28 cellular contexts compared by ENCODE assay signal in genomic region chr2:226683196-226683595, GRCh38.
DNase-seq lines count a peak whose midpoint lies in the region; ATAC-seq, FAIRE-seq and TF ChIP-seq lines count a peak whose summit lies in the region.
"Had no signal": no experiment of that assay in that cellular context is flagged by ENCODE, and none has a peak within 500 bp of the region (broad histone marks: within the 10 kb centered on the region; RNA-seq: fewer than 3 reads in every experiment).

No MANE protein-coding gene starts in this region.

- H3K36me3 ChIP-seq in ACC112 (ENCODE audit: insufficient read depth, low read length) (no peaks in the 10 kb centered on the region), astrocyte (ENCODE audit: insufficient read depth, low read length) (no peaks in the 10 kb centered on the region)
- H3K36me3 ChIP-seq: BLaER1 treated with 17β-estradiol and CSF1 and Interleukin-3, amounts not matched to agents 10 nM and 100 nM; left lung; upper lobe of right lung had no signal

- TF ChIP-seq CTCF in astrocyte (IDR thresholded peaks at IDR 0.05; ENCODE audit: insufficient read depth, low read depth, low read length), result no peak
- TF ChIP-seq CTCF in foreskin fibroblast (IDR thresholded peaks at IDR 0.05; ENCODE audit: low read depth, low read length), result no peak

- H3K79me2 ChIP-seq in ACC112 (ENCODE audit: control insufficient read depth, insufficient read depth, low read length, unreplicated experiment), result no peaks in the 10 kb centered on the region
- H3K79me2 ChIP-seq in astrocyte (ENCODE audit: insufficient read depth, low read length), result no peaks in the 10 kb centered on the region

- H3K4me1 ChIP-seq in ACC112 (ENCODE audit: control insufficient read depth, insufficient read depth, low read length, unreplicated experiment) (peaks cover 4% of the 10 kb centered on the region), astrocyte (ENCODE audit: insufficient read depth, low read length) (no peaks in the 10 kb centered on the region)
- H3K4me1 ChIP-seq: left lung, upper lobe of right lung had no signal

- H3K9ac ChIP-seq in astrocyte (ENCODE audit: low read length), result no peak overlapping the region
- H3K9ac ChIP-seq: BLaER1 treated with 17β-estradiol and CSF1 and Interleukin-3, amounts not matched to agents 10 nM and 100 nM had no signal

- no peak for TF ChIP-seq POLR2A in erythroblast (IDR thresholded peaks at IDR 0.05; ENCODE audit: low read length)

- H3K4me3 ChIP-seq in ACC112 (ENCODE audit: low read depth, low read length) (no peak overlapping the region), astrocyte (ENCODE audit: insufficient read depth, low read depth, low read length) (no peak overlapping the region), foreskin fibroblast (ENCODE audit: low read depth in 1 of 2, low read length in 2 of 2) (no peak overlapping the region)
- H3K4me3 ChIP-seq: BLaER1 treated with 17β-estradiol and CSF1 and Interleukin-3, amounts not matched to agents 10 nM and 100 nM; dorsolateral prefrontal cortex; left lung; upper lobe of right lung had no signal

- FAIRE-seq in astrocyte (lab: Jason Lieb, UNC), result no peak

- no peaks in the 10 kb centered on the region for H3K9me3 ChIP-seq in astrocyte (ENCODE audit: insufficient read depth, low read depth, low read length)
- H3K9me3 ChIP-seq: Caco-2, upper lobe of right lung had no signal

- DNase-seq in HT1080 (ENCODE audit: low read depth), result peak; percentile 26
- peak; percentile 20 for DNase-seq in astrocyte (ENCODE audit: low read depth)
- peak; percentile 30 to 56 for DNase-seq in foreskin fibroblast
- no peak for DNase-seq in NCI-H2029 treated with DMSO at 0.1 percent for 48 hours (lab: John Stamatoyannopoulos, UW)
- no peak for DNase-seq in erythroblast (lab: John Stamatoyannopoulos, UW)
- no peak for DNase-seq in effector memory CD8-positive, alpha-beta T cell
- DNase-seq: activated CD4-positive, CD25-positive, alpha-beta regulatory T cell treated with anti-CD3 and anti-CD28 coated beads, Interleukin-2, amount 50 U/mL, for 72 hours; activated CD8-positive, alpha-beta T cell treated with anti-CD3 and anti-CD28 coated beads, Interleukin-2, amount 10 ng/mL, durations not matched to agents 7 days and 5 days; activated naive CD4-positive, alpha-beta T cell; amniotic stem cell; Caco-2; central memory CD4-positive, alpha-beta T cell; DND-41; dorsolateral prefrontal cortex; GOT3; head of caudate nucleus; left lung; MM.1S; NCI-H146; NCI-H2171; NCI-H526 treated with DMSO at 0.1 percent for 48 hours; posterior cingulate gyrus; upper lobe of right lung had no signal

- H3K4me1 Mint-ChIP-seq in astrocyte (ENCODE audit: low read depth, unreplicated experiment), result peaks cover 20% of the 10 kb centered on the region
- no peaks in the 10 kb centered on the region for H3K4me1 Mint-ChIP-seq in effector memory CD8-positive, alpha-beta T cell (ENCODE audit: low read depth in 2 of 2)
- H3K4me1 Mint-ChIP-seq: neural crest cell had no signal

- H3K27me3 Mint-ChIP-seq in astrocyte (ENCODE audit: low read depth, unreplicated experiment), result peaks cover 3% of the 10 kb centered on the region
- peaks cover 3 to 23% of the 10 kb centered on the region in 2 donors for H3K27me3 Mint-ChIP-seq in effector memory CD8-positive, alpha-beta T cell

- H2AFZ ChIP-seq in ACC112 (ENCODE audit: low read length, unreplicated experiment) (peak overlapping the region; percentile 57), astrocyte (ENCODE audit: low read depth, low read length) (no peak overlapping the region)

- H4K20me1 ChIP-seq in astrocyte (ENCODE audit: insufficient read depth, low read length), result no peaks in the 10 kb centered on the region
- H4K20me1 ChIP-seq: BLaER1 treated with 17β-estradiol and CSF1 and Interleukin-3, amounts not matched to agents 10 nM and 100 nM had no signal

- peak overlapping the region; percentile 48 for H3K27ac Mint-ChIP-seq in astrocyte (ENCODE audit: unreplicated experiment)
- H3K27ac Mint-ChIP-seq in effector memory CD8-positive, alpha-beta T cell, result no peak overlapping the region
- H3K27ac Mint-ChIP-seq: activated CD8-positive, alpha-beta T cell treated with anti-CD3 and anti-CD28 coated beads, Interleukin-2, amount 10 ng/mL, durations not matched to agents 7 days and 5 days had no signal

- H3K27ac ChIP-seq in ACC112 (ENCODE audit: low read depth, low read length) (no peak overlapping the region), astrocyte (ENCODE audit: low read depth, low read length) (no peak overlapping the region)
- H3K27ac ChIP-seq: BLaER1 treated with 17β-estradiol and CSF1 and Interleukin-3, amounts not matched to agents 10 nM and 100 nM; dorsolateral prefrontal cortex; HL-60; left lung; upper lobe of right lung had no signal

- no peak overlapping the region for H3K4me2 ChIP-seq in astrocyte (ENCODE audit: low read length)
- H3K4me2 ChIP-seq: BLaER1 treated with 17β-estradiol and CSF1 and Interleukin-3, amounts not matched to agents 10 nM and 100 nM had no signal

- H3K27me3 ChIP-seq in ACC112 (ENCODE audit: insufficient read depth, low read length) (no peaks in the 10 kb centered on the region), astrocyte (ENCODE audit: insufficient read depth, low read length) (no peaks in the 10 kb centered on the region)
- H3K27me3 ChIP-seq: left lung, upper lobe of right lung had no signal

- H3K9me3 Mint-ChIP-seq in astrocyte (ENCODE audit: unreplicated experiment), result peaks cover 7% of the 10 kb centered on the region
- no peaks in the 10 kb centered on the region for H3K9me3 Mint-ChIP-seq in effector memory CD8-positive, alpha-beta T cell

- ATAC-seq in effector memory CD8-positive, alpha-beta T cell (replicated peaks), result no peak
- no peak for ATAC-seq in GM18868 (IDR thresholded peaks at IDR 0.05; ENCODE audit: unreplicated experiment)
- ATAC-seq: activated CD8-positive, alpha-beta T cell treated with anti-CD3 and anti-CD28 coated beads, Interleukin-2, amount 10 ng/mL, durations not matched to agents 7 days and 5 days; left lung; upper lobe of right lung had no signal

- H3K36me3 Mint-ChIP-seq in astrocyte (ENCODE audit: low read depth, unreplicated experiment), result no peaks in the 10 kb centered on the region
- no peaks in the 10 kb centered on the region for H3K36me3 Mint-ChIP-seq in effector memory CD8-positive, alpha-beta T cell (ENCODE audit: insufficient read depth)

- H3K4me3 Mint-ChIP-seq in astrocyte (ENCODE audit: unreplicated experiment), result no peak overlapping the region
- no peak overlapping the region for H3K4me3 Mint-ChIP-seq in effector memory CD8-positive, alpha-beta T cell
- H3K4me3 Mint-ChIP-seq: activated CD8-positive, alpha-beta T cell treated with anti-CD3 and anti-CD28 coated beads, Interleukin-2, amount 10 ng/mL, durations not matched to agents 7 days and 5 days; neural crest cell had no signal

Comparison
In these comparisons a context has a peak if more than half of its experiments do, and no peak if none do; other contexts are left out.
1. DNase-seq: peak in HT1080 (single experiment), astrocyte (single experiment) and foreskin fibroblast (2 of 2); none in NCI-H2029 treated with DMSO at 0.1 percent for 48 hours (single experiment), erythroblast (0 of 2) and effector memory CD8-positive, alpha-beta T cell (0 of 3).